In genomic region chr14:32197919-32198318, GRCh38 we compare ENCODE assay signal across 2 cellular contexts.
TF ChIP-seq lines count a peak whose summit lies in the region.

No MANE protein-coding gene starts in this region.

TF ChIP-seq in GM12878, 131 proteins besides CTCF, POLR2A, EP300 and RAD21:
- TF ChIP-seq MLLT1 (IDR thresholded peaks at IDR 0.05) (no peak), ATF7 (IDR thresholded peaks at IDR 0.05; ENCODE audit: low read depth) (peak; percentile 54), RELB (IDR thresholded peaks at IDR 0.05; ENCODE audit: low read depth) (peak; percentile 64), DPF2 (IDR thresholded peaks at IDR 0.05) (0 out of 2 replicates have a peak, but pooled peaks have one; percentile 50), NR2F1 (conservative IDR thresholded peaks at IDR 0.05) (0 out of 2 replicates have a peak, but pooled peaks have one; percentile 30), EZH2 (IDR thresholded peaks at IDR 0.05; ENCODE audit: borderline replicate concordance, control insufficient read depth, low read depth, low read length) (no peak), PKNOX1 (IDR thresholded peaks at IDR 0.05) (peak; percentile 55), BHLHE40 (IDR thresholded peaks at IDR 0.05; ENCODE audit: borderline replicate concordance in 1 of 2, low read depth in 2 of 2, low read length in 1 of 2) (peak in 1 of 2 experiments; percentile 46; a peak in 1 of 4 replicates), IKZF2 (IDR thresholded peaks at IDR 0.05) (peak; percentile 84 to 85), CBFB (IDR thresholded peaks at IDR 0.05; ENCODE audit: low read depth) (no peak), IRF4 (IDR thresholded peaks at IDR 0.05; ENCODE audit: low read depth, low read length) (no peak), MEF2B (IDR thresholded peaks at IDR 0.05; ENCODE audit: partially characterized antibody, poor library complexity, severe bottlenecking) (peak; percentile 9), NRF1 (conservative IDR thresholded peaks at IDR 0.05; ENCODE audit: low read depth, low read length) (no peak), JUNB (IDR thresholded peaks at IDR 0.05) (0 out of 2 replicates have a peak, but pooled peaks have one; percentile 10), RUNX3 (IDR thresholded peaks at IDR 0.05; ENCODE audit: low read length) (peak; percentile 73), ZNF24 (IDR thresholded peaks at IDR 0.05) (0 out of 2 replicates have a peak, but pooled peaks have one; percentile 61), SMAD1 (IDR thresholded peaks at IDR 0.05; ENCODE audit: low read depth, partially characterized antibody) (no peak), BCL11A (IDR thresholded peaks at IDR 0.05; ENCODE audit: low read depth, low read length) (peak; percentile 63; the same call in 1 of the 2 replicates), E2F8 (IDR thresholded peaks at IDR 0.05; ENCODE audit: low read depth, partially characterized antibody) (no peak), IKZF1 (conservative IDR thresholded peaks at IDR 0.05) (peak; percentile 72), USF2 (IDR thresholded peaks at IDR 0.05; ENCODE audit: borderline replicate concordance, low read depth, low read length) (no peak), MTA2 (IDR thresholded peaks at IDR 0.05; ENCODE audit: low read depth) (peak; percentile 91; the same call in 1 of the 2 replicates), TCF12 (IDR thresholded peaks at IDR 0.05; ENCODE audit: low read depth, low read length) (0 out of 2 replicates have a peak, but pooled peaks have one; percentile 17)

TF ChIP-seq in HepG2, 621 proteins besides CTCF, POLR2A, EP300 and RAD21:
- no peak for TF ChIP-seq ZSCAN25 (CRISPR knock-in tag; IDR thresholded peaks at IDR 0.05)
- no peak for TF ChIP-seq HMGXB3 (CRISPR knock-in tag; IDR thresholded peaks at IDR 0.05; ENCODE audit: borderline replicate concordance)
- no peak for TF ChIP-seq ZEB1 (IDR thresholded peaks at IDR 0.05; ENCODE audit: insufficient replicate concordance, low read depth)
- no peak for TF ChIP-seq SKIL (CRISPR knock-in tag; IDR thresholded peaks at IDR 0.05; ENCODE audit: borderline replicate concordance)
- TF ChIP-seq HIVEP1 (CRISPR knock-in tag; IDR thresholded peaks at IDR 0.05), result no peak
- TF ChIP-seq ZNF263 (CRISPR knock-in tag; IDR thresholded peaks at IDR 0.05), result no peak
- no peak for TF ChIP-seq MAFK (conservative IDR thresholded peaks at IDR 0.05 in 1 of 2, IDR thresholded peaks at IDR 0.05 in 1 of 2; ENCODE audit: low read length in 2 of 2)
- TF ChIP-seq ZNF282 (IDR thresholded peaks at IDR 0.05; ENCODE audit: partially characterized antibody), result no peak
- no peak for TF ChIP-seq ZSCAN5A (CRISPR knock-in tag; IDR thresholded peaks at IDR 0.05; ENCODE audit: borderline replicate concordance)
- TF ChIP-seq NONO (IDR thresholded peaks at IDR 0.05), result no peak
- no peak for TF ChIP-seq NONO (CRISPR knock-in tag; conservative IDR thresholded peaks at IDR 0.05)
- no peak for TF ChIP-seq ZSCAN29 (CRISPR knock-in tag; conservative IDR thresholded peaks at IDR 0.05)
- no peak for TF ChIP-seq ZFP82 (CRISPR knock-in tag; IDR thresholded peaks at IDR 0.05; ENCODE audit: borderline replicate concordance)
- TF ChIP-seq MAF1 (CRISPR knock-in tag; IDR thresholded peaks at IDR 0.05; ENCODE audit: borderline replicate concordance), result no peak
